14 cellular contexts compared by ENCODE assay signal in genomic region chr13:112999414-113000177, GRCh38. TPM values are rescaled to one million over a fixed set of nuclear protein-coding genes. Genes with fewer than 3 reads are reported as not detected.
"Had no signal": no experiment of that assay in that cellular context is flagged by ENCODE, and none has a peak within 500 bp of the region (broad histone marks: within the 10 kb centered on the region; RNA-seq: fewer than 3 reads in every experiment).

No MANE protein-coding gene starts in this region.

- H3K4me1 Mint-ChIP-seq: memory B cell had no signal

- H3K36me3 Mint-ChIP-seq: activated naive CD4-positive, alpha-beta T cell treated with anti-CD3 and anti-CD28 coated beads, Interleukin-2, amount 50 U/mL, for 72 hours; memory B cell had no signal

- ATAC-seq: activated naive CD4-positive, alpha-beta T cell treated with anti-CD3 and anti-CD28 coated beads, Interleukin-2, amount 50 U/mL, for 72 hours; left ventricle myocardium superior had no signal

- H3K9me3 Mint-ChIP-seq: activated naive CD4-positive, alpha-beta T cell treated with anti-CD3 and anti-CD28 coated beads, Interleukin-2, amount 50 U/mL, for 72 hours; memory B cell had no signal

- H3K27ac Mint-ChIP-seq: activated naive CD4-positive, alpha-beta T cell treated with anti-CD3 and anti-CD28 coated beads, Interleukin-2, amount 50 U/mL, for 72 hours; activated T-helper 1 cell treated with anti-CD3 and anti-CD28 coated beads, Interleukin-12 subunit alpha, Interleukin-12 subunit beta, Interleukin-2, Interleukin-4 antibody, amounts not matched to agents 30 ng/mL and 10 ng/mL and 1 ng/mL, durations not matched to agents 14 hours and 24 hours and 36 hours; memory B cell had no signal

- DNase-seq: activated CD4-positive, alpha-beta T cell treated with anti-CD3 and anti-CD28 coated beads, Interleukin-2, amount 50 U/mL, for 48 hours; activated gamma-delta T cell treated with Interleukin-2 at 50 U/mL for 16 hours; adrenal gland; erythroblast; heart left ventricle; left ventricle myocardium superior; spleen; stimulated activated CD8-positive, alpha-beta memory T cell treated with anti-CD3 and anti-CD28 coated beads, Interleukin-4, amount 100 ng/mL, for 48 hours; stimulated activated naive CD4-positive, alpha-beta T cell; thyroid gland; WERI-Rb-1 had no signal

- H3K4me3 Mint-ChIP-seq: activated T-helper 1 cell treated with anti-CD3 and anti-CD28 coated beads, Interleukin-12 subunit alpha, Interleukin-12 subunit beta, Interleukin-2, Interleukin-4 antibody, amounts not matched to agents 30 ng/mL and 10 ng/mL and 1 ng/mL, durations not matched to agents 14 hours and 24 hours and 36 hours; memory B cell had no signal

RNA-seq across cellular contexts. Expression of gene MCF2L, which starts 30.6 kb away (rescaled TPM):
- total RNA-seq: activated T-helper 1 cell treated with anti-CD3 and anti-CD28 coated beads, Interleukin-12 subunit alpha, Interleukin-12 subunit beta, Interleukin-2, Interleukin-4 antibody, amounts not matched to agents 30 ng/mL and 10 ng/mL and 1 ng/mL, durations not matched to agents 14 hours and 24 hours and 36 hours had no signal
